15 cellular contexts compared by ENCODE assay signal in the genomic region with DNA sequence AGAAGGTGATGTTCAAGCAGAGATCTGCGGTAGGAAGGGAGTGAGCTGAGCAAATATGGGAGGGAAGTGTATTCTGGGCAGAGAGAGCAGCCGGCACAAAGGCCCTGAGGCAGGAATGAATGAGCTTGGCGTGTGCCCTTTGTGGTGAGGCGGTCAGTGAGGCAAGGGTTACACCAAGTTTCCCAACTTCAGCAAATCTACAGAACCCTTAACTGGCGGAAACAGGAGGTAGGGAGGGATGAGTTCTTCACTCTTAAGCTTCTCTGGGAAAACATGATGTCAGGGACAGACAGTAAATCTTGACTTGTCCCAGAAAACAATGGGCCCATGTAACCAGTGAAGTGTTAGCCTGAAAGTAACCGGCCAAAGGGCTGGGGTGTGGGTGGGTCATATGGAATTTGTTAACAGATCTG.
DNase-seq lines count a peak whose midpoint lies in the region; TF ChIP-seq lines count a peak whose summit lies in the region.
"Had no signal": no experiment of that assay in that cellular context is flagged by ENCODE, and none has a peak within 500 bp of the region (broad histone marks: within the 10 kb centered on the region; RNA-seq: fewer than 3 reads in every experiment).

No MANE protein-coding gene starts in this region.

- in situ Hi-C loops in HAP-1 (cut with MboI; ENCODE audit: low sequenced_read_pairs) = no loop called here

- no peak overlapping the region for H2BK15ac ChIP-seq in neuronal stem cell (ENCODE audit: low read length)

- no peak overlapping the region for H3K4ac ChIP-seq in neuronal stem cell (ENCODE audit: low read length)

- TF ChIP-seq CTCF in fibroblast of the aortic adventitia (IDR thresholded peaks at IDR 0.05; ENCODE audit: insufficient read depth, low read length) = no peak
- TF ChIP-seq CTCF in thyroid gland (IDR thresholded peaks at IDR 0.05) = no peak

- H3K4me3 ChIP-seq in HAP-1 (no peak overlapping the region), fibroblast of the aortic adventitia (ENCODE audit: low read depth, low read length) (no peak overlapping the region), thyroid gland (replicated peaks in 1 of 3) (no peak overlapping the region), neuronal stem cell (ENCODE audit: low read length in 2 of 2) (no peak overlapping the region)
- H3K4me3 ChIP-seq: SK-N-MC had no signal

- no peak overlapping the region for H2BK12ac ChIP-seq in neuronal stem cell (ENCODE audit: low read length)

- H2BK5ac ChIP-seq in neuronal stem cell (ENCODE audit: low read length) = no peak overlapping the region

- H3K4me1 ChIP-seq in HAP-1 (no peaks in the 10 kb centered on the region), thyroid gland (peaks cover 50 to 88% of the 10 kb centered on the region in 2 donors), neuronal stem cell (ENCODE audit: control insufficient read depth in 2 of 2, insufficient read depth in 1 of 2, low read depth in 1 of 2, low read length in 2 of 2) (peaks cover 0 to 10% of the 10 kb centered on the region in 2 donors)

- H2BK120ac ChIP-seq in neuronal stem cell (ENCODE audit: low read depth, low read length) = no peak overlapping the region

- peak; percentile 6 to 36 for DNase-seq in HAP-1 (ENCODE audit: low spot score in 2 of 2)
- DNase-seq in RPMI7951 (ENCODE audit: low read depth) = peak; percentile 99
- DNase-seq in fibroblast of the aortic adventitia (ENCODE audit: low read depth) = peak; percentile 18
- DNase-seq in thyroid gland = no peak
- DNase-seq in NCI-H128 (lab: John Stamatoyannopoulos, UW; ENCODE audit: unreplicated experiment) = no peak
- DNase-seq in NCI-H1417 (lab: John Stamatoyannopoulos, UW) = no peak
- no peak for DNase-seq in neuronal stem cell (ENCODE audit: low spot score)
- no peak for DNase-seq in activated effector memory CD4-positive, alpha-beta T cell treated with anti-CD3 and anti-CD28 coated beads, Interleukin-2, amount 50 U/mL, for 16 hours
- DNase-seq: CD4-positive, alpha-beta T cell; GDM1; head of caudate nucleus; NCI-H187 treated with DMSO at 0.1 percent for 48 hours; NCI-H748 treated with DMSO at 0.1 percent for 48 hours; WERI-Rb-1 had no signal

- H3K36me3 ChIP-seq in HAP-1 (replicated peaks) (no peaks in the 10 kb centered on the region), thyroid gland (no peaks in the 10 kb centered on the region), neuronal stem cell (replicated peaks in 1 of 2; ENCODE audit: control insufficient read depth in 2 of 2, insufficient read depth in 2 of 2, low read length in 2 of 2) (no peaks in the 10 kb centered on the region)
- H3K36me3 ChIP-seq: WERI-Rb-1 had no signal

- H3K27me3 ChIP-seq in HAP-1 (ENCODE audit: low read depth) (no peaks in the 10 kb centered on the region), thyroid gland (no peaks in the 10 kb centered on the region), neuronal stem cell (ENCODE audit: control insufficient read depth in 3 of 3, insufficient read depth in 3 of 3, low read depth in 1 of 3, low read length in 3 of 3) (peaks cover 0 to 6% (median 0%) of the 10 kb centered on the region in 3 experiments)

- TF ChIP-seq POLR2A in thyroid gland (IDR thresholded peaks at IDR 0.05) = no peak

- no peak overlapping the region for H3K4me2 ChIP-seq in neuronal stem cell (ENCODE audit: insufficient read depth, low read length, poor library complexity, severe bottlenecking)

- whole genome bisulfite sequencing in thyroid gland, 2 donors = 79 to 92% methylated on average over 6 of the region's 6 CpGs
- WGBS in neuronal stem cell (ENCODE audit: extremely low coverage in 2 of 2, insufficient read length in 2 of 2, insufficient replicate concordance in 1 of 2), 2 donors = no CpG with 5 or more reads among the region's 6 CpGs

- H2AFZ ChIP-seq in neuronal stem cell (ENCODE audit: low read length) = no peak overlapping the region

- H3K9me3 ChIP-seq in HAP-1 = no peaks in the 10 kb centered on the region; the same call in 1 of the 2 replicates
- H3K9me3 ChIP-seq in thyroid gland = no peaks in the 10 kb centered on the region
- H3K9me3 ChIP-seq in neuronal stem cell (replicated peaks in 1 of 2; ENCODE audit: control insufficient read depth in 2 of 2, insufficient read depth in 1 of 2, low read depth in 1 of 2, low read length in 2 of 2) = peaks cover 0 to 2% of the 10 kb centered on the region in 2 donors

- H2AK5ac ChIP-seq in neuronal stem cell (ENCODE audit: low read depth, low read length) = no peak overlapping the region

- H4K8ac ChIP-seq in neuronal stem cell (ENCODE audit: low read depth, low read length) = no peak overlapping the region

- intact Hi-C loops in thyroid gland (cut with DNase I) = no loop called here

- no peak overlapping the region for H3K14ac ChIP-seq in neuronal stem cell (ENCODE audit: low read length)

- H3K18ac ChIP-seq in neuronal stem cell (ENCODE audit: low read length) = no peak overlapping the region

- no peak overlapping the region for H4K91ac ChIP-seq in neuronal stem cell (ENCODE audit: low read depth, low read length, poor library complexity)

- H3K23ac ChIP-seq in neuronal stem cell (ENCODE audit: low read depth, low read length, poor library complexity) = no peak overlapping the region

- no peaks in the 10 kb centered on the region for H3K79me1 ChIP-seq in neuronal stem cell (ENCODE audit: low read depth, low read length)

- no peak overlapping the region for H3K9ac ChIP-seq in neuronal stem cell (ENCODE audit: low read depth, low read length, poor library complexity)

- peak overlapping the region; percentile 13 to 100 (median 100) for H3K27ac ChIP-seq in thyroid gland
- no peak overlapping the region for H3K27ac ChIP-seq in neuronal stem cell (replicated peaks; ENCODE audit: low read length)
- H3K27ac ChIP-seq: SK-N-MC, WERI-Rb-1 had no signal

Comparison
In these comparisons a context has a peak if more than half of its experiments do, and no peak if none do; other contexts are left out.
1. DNase-seq: peak in HAP-1 (2 of 2), RPMI7951 (single experiment) and fibroblast of the aortic adventitia (single experiment); none in thyroid gland (0 of 2), NCI-H128 (single experiment), NCI-H1417 (0 of 3), neuronal stem cell (single experiment) and activated effector memory CD4-positive, alpha-beta T cell treated with anti-CD3 and anti-CD28 coated beads, Interleukin-2, amount 50 U/mL, for 16 hours (single experiment).